In genomic region chr17:19377602-19378415, GRCh38 we compare ENCODE assay signal across 8 cellular contexts. TPM values are rescaled to one million over a fixed set of nuclear protein-coding genes. Genes with fewer than 3 reads are reported as not detected.
DNase-seq lines count a peak whose midpoint lies in the region; ATAC-seq, FAIRE-seq and TF ChIP-seq lines count a peak whose summit lies in the region.

No MANE protein-coding gene starts in this region.

- DNase-seq in DMS 273 treated with DMSO at 0.1 percent for 48 hours (lab: John Stamatoyannopoulos, UW) (peak; percentile 97), HuH-7.5 (ENCODE audit: low spot score) (peak; percentile 99), activated T-cell treated with anti-CD3 and anti-CD28 coated beads for 24 hours (ENCODE audit: low read depth) (peak; percentile 94), endothelial cell of umbilical vein (ENCODE audit: low read depth, low spot score) (peak; percentile 100), mesothelial cell of epicardium (ENCODE audit: low spot score in 2 of 2, unreplicated experiment in 2 of 2) (peak; percentile 98)
- DNase-seq in stimulated activated CD8-positive, alpha-beta memory T cell treated with anti-CD3 and anti-CD28 coated beads, Interleukin-15, amount 100 ng/mL, for 4 hours (ENCODE audit: low read depth in 2 of 2): peak; percentile 84 to 89

- intact Hi-C loops in endothelial cell of umbilical vein (cut with micrococcal nuclease): loop anchor here (1.0 to 5.0 kb wide), 3 partner anchors 16 to 129 kb away; partner anchors contain the start of gene B9D1

- no peaks in the 10 kb centered on the region for H3K27me3 Mint-ChIP-seq in mesothelial cell of epicardium (ENCODE audit: low read depth)

- H3K9me3 ChIP-seq in OCI-LY3 (ENCODE audit: insufficient read depth, low read length) (no peaks in the 10 kb centered on the region), endothelial cell of umbilical vein (replicated peaks; ENCODE audit: control insufficient read depth, insufficient read depth, low read length) (no peaks in the 10 kb centered on the region)

- dilution Hi-C loops in endothelial cell of umbilical vein (cut with MboI; ENCODE audit: extremely low pct_ligation_motif_present, low sequenced_read_pairs): no loop called here

- H3K4me3 ChIP-seq in OCI-LY3 (ENCODE audit: low read length) (peak overlapping the region; percentile 85), endothelial cell of umbilical vein (replicated peaks in 1 of 3; ENCODE audit: insufficient read depth in 1 of 3, low read depth in 1 of 3, low read length in 3 of 3) (peak overlapping the region; percentile 72 to 94 (median 80))

- H3K4me2 ChIP-seq in OCI-LY3 (ENCODE audit: low read length): peak overlapping the region; percentile 76
- peak overlapping the region; percentile 97 for H3K4me2 ChIP-seq in endothelial cell of umbilical vein (ENCODE audit: insufficient read depth, low read length)

- TF ChIP-seq CTCF in OCI-LY3 (IDR thresholded peaks at IDR 0.05; ENCODE audit: low read depth, low read length) (no peak), endothelial cell of umbilical vein (IDR thresholded peaks at IDR 0.05; ENCODE audit: extremely low read depth in 1 of 2, insufficient read depth in 1 of 2, low read depth in 1 of 2, low read length in 2 of 2) (no peak), mesothelial cell of epicardium (IDR thresholded peaks at IDR 0.05; ENCODE audit: unreplicated experiment) (no peak)

- H3K4me3 Mint-ChIP-seq in mesothelial cell of epicardium: peak overlapping the region; percentile 98

- peak; percentile 83 for TF ChIP-seq POLR2A in endothelial cell of umbilical vein (IDR thresholded peaks at IDR 0.05; ENCODE audit: low read depth, low read length)

- H4K20me1 ChIP-seq in OCI-LY3 (ENCODE audit: insufficient read depth, low read length): no peaks in the 10 kb centered on the region
- H4K20me1 ChIP-seq in endothelial cell of umbilical vein (replicated peaks; ENCODE audit: control insufficient read depth, extremely low read depth, insufficient read depth, low read length): no peaks in the 10 kb centered on the region

- peak; percentile 99 for FAIRE-seq in endothelial cell of umbilical vein (lab: Jason Lieb, UNC)

- H3K27ac Mint-ChIP-seq in mesothelial cell of epicardium: peak overlapping the region; percentile 99

- H2AFZ ChIP-seq in OCI-LY3 (ENCODE audit: low read depth, low read length) (0 out of 2 replicates have a peak overlapping the region, but pooled peaks have one; percentile 65), endothelial cell of umbilical vein (ENCODE audit: low read depth, low read length) (peak overlapping the region; percentile 33)

- H3K27ac ChIP-seq in OCI-LY3 (ENCODE audit: low read length) (peak overlapping the region; percentile 76), endothelial cell of umbilical vein (ENCODE audit: insufficient read depth, low read depth, low read length) (peak overlapping the region; percentile 59)

- H3K36me3 ChIP-seq in OCI-LY3 (replicated peaks; ENCODE audit: low read depth, low read length): no peaks in the 10 kb centered on the region
- peaks cover 13 to 16% of the 10 kb centered on the region in 2 experiments for H3K36me3 ChIP-seq in endothelial cell of umbilical vein (ENCODE audit: control insufficient read depth in 2 of 2, extremely low read depth in 1 of 2, insufficient read depth in 2 of 2, low read length in 2 of 2)

- H3K79me2 ChIP-seq in OCI-LY3 (ENCODE audit: low read length) (no peaks in the 10 kb centered on the region), endothelial cell of umbilical vein (ENCODE audit: control insufficient read depth, insufficient read depth, low read length) (peaks cover 15% of the 10 kb centered on the region)

- peak; percentile 92 for ATAC-seq in GM21528 (IDR thresholded peaks at IDR 0.05; ENCODE audit: low FRiP score, unreplicated experiment)

- H3K4me1 ChIP-seq in OCI-LY3 (ENCODE audit: low read length) (no peaks in the 10 kb centered on the region), endothelial cell of umbilical vein (ENCODE audit: control insufficient read depth, extremely low read depth, insufficient read depth, low read length) (peaks cover 7% of the 10 kb centered on the region)

- no peaks in the 10 kb centered on the region for H3K9me3 Mint-ChIP-seq in mesothelial cell of epicardium

- peaks cover 9% of the 10 kb centered on the region for H3K36me3 Mint-ChIP-seq in mesothelial cell of epicardium

- CTCF ChIA-PET in endothelial cell of umbilical vein (lab: Charles Lee): interaction anchor here (0.6 to 3.3 kb wide), 16 partner anchors 9 to 417 kb away, joined by 3 to 62 read pairs (median 4); partner anchors contain the start of gene B9D1

- POLR2A ChIA-PET in endothelial cell of umbilical vein (lab: Charles Lee): interaction anchor here (0.6 to 1.8 kb wide), 7 partner anchors 9 to 521 kb away, joined by 3 to 15 read pairs (median 3); partner anchors contain the start of genes ALDH3A2 and B9D1

- H3K9ac ChIP-seq in OCI-LY3 (ENCODE audit: low read length): peak overlapping the region; percentile 75
- H3K9ac ChIP-seq in endothelial cell of umbilical vein (replicated peaks; ENCODE audit: extremely low read depth, insufficient read depth, low read length): peak overlapping the region; percentile 80

- peaks cover 26% of the 10 kb centered on the region for H3K4me1 Mint-ChIP-seq in mesothelial cell of epicardium

- H3K27me3 ChIP-seq in OCI-LY3 (ENCODE audit: low read depth, low read length) (no peaks in the 10 kb centered on the region), endothelial cell of umbilical vein (ENCODE audit: control insufficient read depth in 2 of 2, insufficient read depth in 2 of 2, low read length in 2 of 2) (no peaks in the 10 kb centered on the region)

- BruUV-seq in endothelial cell of umbilical vein (replicated peaks; lab: Mats Ljungman, UMichigan): no TSS peak

- H3K9me1 ChIP-seq in endothelial cell of umbilical vein (replicated peaks; ENCODE audit: control insufficient read depth, extremely low read depth, insufficient read depth, low read length): no peaks in the 10 kb centered on the region

TF ChIP-seq in endothelial cell of umbilical vein, 7 proteins besides CTCF, POLR2A, EP300 and RAD21:
- no peak for TF ChIP-seq GATA2 (IDR thresholded peaks at IDR 0.05; ENCODE audit: insufficient read depth, insufficient read length, low read depth, low read length)
- TF ChIP-seq POLR2AphosphoS5 (IDR thresholded peaks at IDR 0.05; ENCODE audit: insufficient read depth, low read depth, low read length): peak; percentile 74
- TF ChIP-seq JUN (IDR thresholded peaks at IDR 0.05; ENCODE audit: borderline replicate concordance, insufficient read depth, insufficient read length, low read depth): no peak

RNA-seq across cellular contexts. Expression of gene MAPK7, which starts 0.5 kb away (rescaled TPM):
- total RNA-seq in endothelial cell of umbilical vein: 26.0 and 30.7 TPM in 2 replicates
- polyA plus RNA-seq in endothelial cell of umbilical vein: 16.8 and 17.2 TPM in 2 replicates
- 12.4 and 14.9 TPM in 2 replicates for polyA plus RNA-seq in endothelial cell of umbilical vein (2011; cell fraction: cytosol; rRNA removed)
- polyA plus RNA-seq in endothelial cell of umbilical vein (2011; cell fraction: nucleus; rRNA removed): 25.6 and 30.1 TPM in 2 replicates
- 17.8 and 21.8 TPM in 2 replicates for polyA plus RNA-seq in endothelial cell of umbilical vein (2012)
- polyA minus RNA-seq in endothelial cell of umbilical vein: 36.6 and 36.7 TPM in 2 replicates
- polyA minus RNA-seq in endothelial cell of umbilical vein (2011; cell fraction: cytosol; rRNA and poly(A)+ RNA removed): 9.1 TPM
- polyA minus RNA-seq in endothelial cell of umbilical vein (2011; cell fraction: nucleus; rRNA and poly(A)+ RNA removed): 24.8 and 29.8 TPM in 2 replicates
- total RNA-seq in mesothelial cell of epicardium: 46.0 to 49.0 TPM (median 47.6 TPM) in 3 replicates

RNA-seq across cellular contexts. Expression of gene MFAP4, which starts 9.2 kb away (rescaled TPM):
- not detected in 2 replicates for total RNA-seq in endothelial cell of umbilical vein
- polyA plus RNA-seq in endothelial cell of umbilical vein: not detected in 2 replicates
- not detected in 2 replicates for polyA plus RNA-seq in endothelial cell of umbilical vein (2011; cell fraction: cytosol; rRNA removed)
- polyA plus RNA-seq in endothelial cell of umbilical vein (2011; cell fraction: nucleus; rRNA removed): not detected in 2 replicates
- polyA plus RNA-seq in endothelial cell of umbilical vein (2012): 0.29 TPM in 1 of 2 replicates, not detected in the other
- polyA minus RNA-seq in endothelial cell of umbilical vein: not detected in 2 replicates
- not detected for polyA minus RNA-seq in endothelial cell of umbilical vein (2011; cell fraction: cytosol; rRNA and poly(A)+ RNA removed)
- polyA minus RNA-seq in endothelial cell of umbilical vein (2011; cell fraction: nucleus; rRNA and poly(A)+ RNA removed): not detected in 2 replicates
- total RNA-seq in mesothelial cell of epicardium: 194 to 213 TPM (median 210 TPM) in 3 replicates

RNA-seq across cellular contexts. Expression of gene B9D1, which starts 15.3 kb away (rescaled TPM):
- 17.9 and 20.5 TPM in 2 replicates for total RNA-seq in endothelial cell of umbilical vein
- polyA plus RNA-seq in endothelial cell of umbilical vein: 55.8 and 66.0 TPM in 2 replicates
- 61.3 TPM in 2 replicates for polyA plus RNA-seq in endothelial cell of umbilical vein (2011; cell fraction: cytosol; rRNA removed)
- polyA plus RNA-seq in endothelial cell of umbilical vein (2011; cell fraction: nucleus; rRNA removed): 32.8 and 53.9 TPM in 2 replicates
- polyA plus RNA-seq in endothelial cell of umbilical vein (2012): 21.0 and 27.2 TPM in 2 replicates
- 40.3 and 46.5 TPM in 2 replicates for polyA minus RNA-seq in endothelial cell of umbilical vein
- 20.5 TPM for polyA minus RNA-seq in endothelial cell of umbilical vein (2011; cell fraction: cytosol; rRNA and poly(A)+ RNA removed)
- 13.0 and 17.7 TPM in 2 replicates for polyA minus RNA-seq in endothelial cell of umbilical vein (2011; cell fraction: nucleus; rRNA and poly(A)+ RNA removed)
- total RNA-seq in mesothelial cell of epicardium: 20.9 to 26.2 TPM (median 22.2 TPM) in 3 replicates

RNA-seq across cellular contexts. Expression of gene RNF112, which starts 33.2 kb away (rescaled TPM):
- total RNA-seq in endothelial cell of umbilical vein (0.11 TPM in 1 of 2 replicates, not detected in the other), mesothelial cell of epicardium (2.7 to 4.8 TPM (median 4.2 TPM) in 3 replicates)
- polyA plus RNA-seq in endothelial cell of umbilical vein: 0.05 and 0.06 TPM in 2 replicates
- 0.03 TPM in 2 replicates for polyA plus RNA-seq in endothelial cell of umbilical vein (2011; cell fraction: cytosol; rRNA removed)
- 0.28 and 1.1 TPM in 2 replicates for polyA plus RNA-seq in endothelial cell of umbilical vein (2011; cell fraction: nucleus; rRNA removed)
- 0.11 and 0.12 TPM in 2 replicates for polyA plus RNA-seq in endothelial cell of umbilical vein (2012)
- not detected in 2 replicates for polyA minus RNA-seq in endothelial cell of umbilical vein
- polyA minus RNA-seq in endothelial cell of umbilical vein (2011; cell fraction: cytosol; rRNA and poly(A)+ RNA removed): not detected
- polyA minus RNA-seq in endothelial cell of umbilical vein (2011; cell fraction: nucleus; rRNA and poly(A)+ RNA removed): not detected in 2 replicates

Comparison
In these comparisons a context has a peak if more than half of its experiments do, and no peak if none do; other contexts are left out.
1. Peak in every context shown above with its lines: DNase-seq, ATAC-seq, H3K4me3 ChIP-seq and H3K27ac ChIP-seq.
2. RNA of gene MFAP4, which starts 9.2 kb away (total RNA-seq): 194 to 213 TPM in mesothelial cell of epicardium; not detected in endothelial cell of umbilical vein; every median in the first group is over 100 times any median in the second.